Comparison of ENCODE assay signal across 12 cellular contexts in genomic region chr1:20405893-20406604, GRCh38.
DNase-seq lines count a peak whose midpoint lies in the region; ATAC-seq and TF ChIP-seq lines count a peak whose summit lies in the region.
"Had no signal": no experiment of that assay in that cellular context is flagged by ENCODE, and none has a peak within 500 bp of the region (broad histone marks: within the 10 kb centered on the region; RNA-seq: fewer than 3 reads in every experiment).

No MANE protein-coding gene starts in this region.

- no peak overlapping the region for H3K4me3 Mint-ChIP-seq in WTC11

- no peak for TF ChIP-seq CTCF in WTC11 (IDR thresholded peaks at IDR 0.05)
- TF ChIP-seq CTCF in fibroblast of the aortic adventitia (IDR thresholded peaks at IDR 0.05; ENCODE audit: insufficient read depth, low read length), result no peak

- POLR2A ChIA-PET in WTC11 (lab: Charles Lee), result no interaction called here

- H3K27ac Mint-ChIP-seq in WTC11, result no peak overlapping the region

- H3K9me3 Mint-ChIP-seq in WTC11, result 0 out of 2 replicates have a peak, but pooled peaks cover 4% of the 10 kb centered on the region

- peaks cover 13% of the 10 kb centered on the region for H3K4me1 Mint-ChIP-seq in WTC11

- peak; percentile 32 for DNase-seq in activated CD8-positive, alpha-beta memory T cell treated with anti-CD3 and anti-CD28 coated beads for 24 hours
- no peak for DNase-seq in activated CD8-positive, alpha-beta memory T cell treated with anti-CD3 and anti-CD28 coated beads, Interleukin-2, amount 50 U/mL, for 48 hours
- no peak for DNase-seq in WTC11 (ENCODE audit: low spot score)
- peak; percentile 92 for DNase-seq in fibroblast of the aortic adventitia (ENCODE audit: low read depth)
- peak; percentile 99 for DNase-seq in stromal cell of bone marrow (ENCODE audit: low read depth)
- no peak for DNase-seq in NCI-H1694 treated with DMSO at 0.1 percent for 48 hours (lab: John Stamatoyannopoulos, UW)
- DNase-seq: AML-193, mucosa of descending colon had no signal

- ATAC-seq in WTC11 (peak; percentile 52), HG03432 (IDR thresholded peaks at IDR 0.05; ENCODE audit: unreplicated experiment) (no peak), HG02763 (IDR thresholded peaks at IDR 0.05; ENCODE audit: unreplicated experiment) (no peak)

- no peak overlapping the region for H3K4me3 ChIP-seq in fibroblast of the aortic adventitia (ENCODE audit: low read depth, low read length)
- H3K4me3 ChIP-seq: HAP-1, mucosa of descending colon, thoracic aorta had no signal

- no peaks in the 10 kb centered on the region for H3K36me3 Mint-ChIP-seq in WTC11

- H3K27me3 Mint-ChIP-seq in WTC11 (ENCODE audit: low read depth), result peaks cover 100% of the 10 kb centered on the region

- CTCF ChIA-PET in WTC11 (lab: Charles Lee), result interaction anchor here (0.9 to 1.5 kb wide), 3 partner anchors 25 to 193 kb away, joined by 3 read pairs; no protein-coding TSS in a partner anchor

TF ChIP-seq in WTC11, 78 proteins besides CTCF, POLR2A, EP300 and RAD21:
- TF ChIP-seq ATF1 (CRISPR knock-in tag; IDR thresholded peaks at IDR 0.05) (no peak), RELA (CRISPR knock-in tag; IDR thresholded peaks at IDR 0.05; ENCODE audit: borderline replicate concordance) (no peak), ZNF416 (CRISPR knock-in tag; IDR thresholded peaks at IDR 0.05) (no peak), ZNF671 (CRISPR knock-in tag; IDR thresholded peaks at IDR 0.05) (no peak), HMGA2 (CRISPR knock-in tag; IDR thresholded peaks at IDR 0.05) (no peak), CREM (CRISPR knock-in tag; IDR thresholded peaks at IDR 0.05) (no peak), ZNF423 (CRISPR knock-in tag; IDR thresholded peaks at IDR 0.05) (no peak), FOXP1 (CRISPR knock-in tag; IDR thresholded peaks at IDR 0.05; ENCODE audit: borderline replicate concordance) (no peak), ZNF263 (CRISPR knock-in tag; IDR thresholded peaks at IDR 0.05; ENCODE audit: low read depth) (no peak), ZBTB21 (CRISPR knock-in tag; IDR thresholded peaks at IDR 0.05; ENCODE audit: borderline replicate concordance) (no peak), CREB1 (CRISPR knock-in tag; IDR thresholded peaks at IDR 0.05) (no peak), ESRRA (CRISPR knock-in tag; IDR thresholded peaks at IDR 0.05; ENCODE audit: borderline replicate concordance) (no peak), PRRX2 (CRISPR knock-in tag; IDR thresholded peaks at IDR 0.05) (no peak), ZNF219 (CRISPR knock-in tag; IDR thresholded peaks at IDR 0.05; ENCODE audit: borderline replicate concordance) (no peak), MYBL2 (CRISPR knock-in tag; IDR thresholded peaks at IDR 0.05) (no peak)
- TF ChIP-seq, protein P1, sequence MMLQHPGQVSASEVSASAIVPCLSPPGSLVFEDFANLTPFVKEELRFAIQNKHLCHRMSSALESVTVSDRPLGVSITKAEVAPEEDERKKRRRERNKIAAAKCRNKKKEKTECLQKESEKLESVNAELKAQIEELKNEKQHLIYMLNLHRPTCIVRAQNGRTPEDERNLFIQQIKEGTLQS (CRISPR knock-in tag; conservative IDR thresholded peaks at IDR 0.05), result no peak
- TF ChIP-seq, protein P2, sequence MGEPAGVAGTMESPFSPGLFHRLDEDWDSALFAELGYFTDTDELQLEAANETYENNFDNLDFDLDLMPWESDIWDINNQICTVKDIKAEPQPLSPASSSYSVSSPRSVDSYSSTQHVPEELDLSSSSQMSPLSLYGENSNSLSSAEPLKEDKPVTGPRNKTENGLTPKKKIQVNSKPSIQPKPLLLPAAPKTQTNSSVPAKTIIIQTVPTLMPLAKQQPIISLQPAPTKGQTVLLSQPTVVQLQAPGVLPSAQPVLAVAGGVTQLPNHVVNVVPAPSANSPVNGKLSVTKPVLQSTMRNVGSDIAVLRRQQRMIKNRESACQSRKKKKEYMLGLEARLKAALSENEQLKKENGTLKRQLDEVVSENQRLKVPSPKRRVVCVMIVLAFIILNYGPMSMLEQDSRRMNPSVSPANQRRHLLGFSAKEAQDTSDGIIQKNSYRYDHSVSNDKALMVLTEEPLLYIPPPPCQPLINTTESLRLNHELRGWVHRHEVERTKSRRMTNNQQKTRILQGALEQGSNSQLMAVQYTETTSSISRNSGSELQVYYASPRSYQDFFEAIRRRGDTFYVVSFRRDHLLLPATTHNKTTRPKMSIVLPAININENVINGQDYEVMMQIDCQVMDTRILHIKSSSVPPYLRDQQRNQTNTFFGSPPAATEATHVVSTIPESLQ (CRISPR knock-in tag; IDR thresholded peaks at IDR 0.05), result no peak

Comparison
In these comparisons a context has a peak if more than half of its experiments do, and no peak if none do; other contexts are left out.
1. DNase-seq: peak in activated CD8-positive, alpha-beta memory T cell treated with anti-CD3 and anti-CD28 coated beads for 24 hours (single experiment), fibroblast of the aortic adventitia (single experiment) and stromal cell of bone marrow (single experiment); none in activated CD8-positive, alpha-beta memory T cell treated with anti-CD3 and anti-CD28 coated beads, Interleukin-2, amount 50 U/mL, for 48 hours (single experiment), WTC11 (single experiment) and NCI-H1694 treated with DMSO at 0.1 percent for 48 hours (single experiment).